9 cellular contexts compared by ENCODE assay signal in genomic region chr1:29245876-29246275, GRCh38. TPM values are rescaled to one million over a fixed set of nuclear protein-coding genes. Genes with fewer than 3 reads are reported as not detected.
DNase-seq lines count a peak whose midpoint lies in the region; ATAC-seq and TF ChIP-seq lines count a peak whose summit lies in the region.
"Had no signal": no experiment of that assay in that cellular context is flagged by ENCODE, and none has a peak within 500 bp of the region (broad histone marks: within the 10 kb centered on the region; RNA-seq: fewer than 3 reads in every experiment).

No MANE protein-coding gene starts in this region.

- peaks cover 0 to 6% (median 0%) of the 10 kb centered on the region in 4 donors for H3K27me3 ChIP-seq in esophagus squamous epithelium
- H3K27me3 ChIP-seq in CD8-positive, alpha-beta T cell (ENCODE audit: insufficient read depth, low read length) = no peaks in the 10 kb centered on the region

- peak; percentile 55 for DNase-seq in NCI-H2196 (lab: John Stamatoyannopoulos, UW; ENCODE audit: unreplicated experiment)
- no peak for DNase-seq in NCI-H2196 treated with DMSO at 0.1 percent for 48 hours (lab: John Stamatoyannopoulos, UW; ENCODE audit: unreplicated experiment)
- DNase-seq in NCI-H226 = peak; percentile 33
- no peak for DNase-seq in esophagus squamous epithelium (lab: John Stamatoyannopoulos, UW)
- peak; percentile 35 for DNase-seq in renal cortical epithelial cell (ENCODE audit: low read depth)
- no peak for DNase-seq in iPS-NIHi11 (ENCODE audit: low spot score)
- no peak for DNase-seq in CD8-positive, alpha-beta T cell
- DNase-seq: naive thymus-derived CD8-positive, alpha-beta T cell had no signal

- H3K36me3 ChIP-seq in esophagus squamous epithelium = no peaks in the 10 kb centered on the region
- no peaks in the 10 kb centered on the region for H3K36me3 ChIP-seq in CD8-positive, alpha-beta T cell (ENCODE audit: insufficient read depth, low read length)

- CTCF ChIA-PET in CD8-positive, alpha-beta T cell (lab: Charles Lee) = interaction anchor here (1.7 kb wide), 1 partner anchor 9 kb away, joined by 3 read pairs; no protein-coding TSS in a partner anchor

- intact Hi-C loops in esophagus squamous epithelium (cut with DNase I) = no loop called here
- intact Hi-C loops in CD8-positive, alpha-beta T cell (cut with DNase I, micrococcal nuclease) = no loop called here

- H3K4me3 Mint-ChIP-seq in CD8-positive, alpha-beta T cell = no peak overlapping the region
- H3K4me3 Mint-ChIP-seq: naive thymus-derived CD8-positive, alpha-beta T cell had no signal

- no peaks in the 10 kb centered on the region for H3K4me1 Mint-ChIP-seq in CD8-positive, alpha-beta T cell (ENCODE audit: low read depth)
- H3K4me1 Mint-ChIP-seq: naive thymus-derived CD8-positive, alpha-beta T cell had no signal

- ATAC-seq in HG03378 (IDR thresholded peaks at IDR 0.05; ENCODE audit: unreplicated experiment) = no peak
- no peak for ATAC-seq in CD8-positive, alpha-beta T cell

- H3K27ac ChIP-seq in esophagus squamous epithelium = no peak overlapping the region
- H3K27ac ChIP-seq in CD8-positive, alpha-beta T cell (ENCODE audit: low read depth, low read length) = no peak overlapping the region

- 46 to 52% methylated on average over 4 to 5 of the region's 5 CpGs for WGBS in esophagus squamous epithelium, 2 donors

- TF ChIP-seq POLR2A in esophagus squamous epithelium (IDR thresholded peaks at IDR 0.05) = no peak

- peaks cover 0 to 4% (median 0%) of the 10 kb centered on the region in 3 donors for H3K4me1 ChIP-seq in esophagus squamous epithelium
- no peaks in the 10 kb centered on the region for H3K4me1 ChIP-seq in CD8-positive, alpha-beta T cell (ENCODE audit: insufficient read depth, low read length)

- H3K27ac Mint-ChIP-seq in CD8-positive, alpha-beta T cell = no peak overlapping the region
- H3K27ac Mint-ChIP-seq: naive thymus-derived CD8-positive, alpha-beta T cell had no signal

- POLR2A ChIA-PET in CD8-positive, alpha-beta T cell (lab: Charles Lee) = no interaction called here

- no peaks in the 10 kb centered on the region for H3K9me3 ChIP-seq in esophagus squamous epithelium
- no peaks in the 10 kb centered on the region for H3K9me3 ChIP-seq in CD8-positive, alpha-beta T cell (ENCODE audit: low read length)

- TF ChIP-seq CTCF in esophagus squamous epithelium (IDR thresholded peaks at IDR 0.05) = peak in 5 of 6 experiments; percentile 16 to 62 (median 39)
- TF ChIP-seq CTCF in CD8-positive, alpha-beta T cell (IDR thresholded peaks at IDR 0.05) = no peak

- H3K36me3 Mint-ChIP-seq in CD8-positive, alpha-beta T cell = no peaks in the 10 kb centered on the region
- H3K36me3 Mint-ChIP-seq: naive thymus-derived CD8-positive, alpha-beta T cell had no signal

- no peak overlapping the region for H3K4me3 ChIP-seq in esophagus squamous epithelium
- no peak overlapping the region for H3K4me3 ChIP-seq in CD8-positive, alpha-beta T cell (ENCODE audit: low read depth, low read length)

- no peaks in the 10 kb centered on the region for H3K9me3 Mint-ChIP-seq in CD8-positive, alpha-beta T cell
- H3K9me3 Mint-ChIP-seq: naive thymus-derived CD8-positive, alpha-beta T cell had no signal

- H3K27me3 Mint-ChIP-seq in CD8-positive, alpha-beta T cell (ENCODE audit: low read depth) = peaks cover 15% of the 10 kb centered on the region

RNA-seq across cellular contexts. Expression of gene PTPRU, which starts 9.6 kb away (rescaled TPM):
- total RNA-seq in esophagus squamous epithelium (10 to 100 TPM in 1 of 4 donors, 1 to 10 TPM in 3; 4.3 to 15.9 (median 7.5) TPM), renal cortical epithelial cell (25.7 and 50.7 TPM in 2 replicates)
- under 1 TPM in 1 of 2 experiments, not detected in 1; 0.25 TPM for total RNA-seq in CD8-positive, alpha-beta T cell
- total RNA-seq: naive thymus-derived CD8-positive, alpha-beta T cell had no signal

RNA-seq across cellular contexts. Expression of gene MECR, which starts 15.1 kb away (rescaled TPM):
- total RNA-seq in esophagus squamous epithelium = 10 to 100 TPM; 14.3 to 29.4 (median 16.1) TPM
- total RNA-seq in renal cortical epithelial cell = 17.7 and 21.5 TPM in 2 replicates
- total RNA-seq in CD8-positive, alpha-beta T cell = 1 to 10 TPM; 5.5 to 8.0 TPM

Comparison
In these comparisons a context has a peak if more than half of its experiments do, and no peak if none do; other contexts are left out.
1. DNase-seq: peak in NCI-H2196 (single experiment), NCI-H226 (single experiment) and renal cortical epithelial cell (single experiment); none in NCI-H2196 treated with DMSO at 0.1 percent for 48 hours (single experiment), esophagus squamous epithelium (single experiment), iPS-NIHi11 (single experiment) and CD8-positive, alpha-beta T cell (0 of 7).